8 cellular contexts compared by ENCODE assay signal in genomic region chr3:156825795-156826143, GRCh38. TPM values are rescaled to one million over a fixed set of nuclear protein-coding genes. Genes with fewer than 3 reads are reported as not detected.
A peak's percentile ranks its signal among the peaks of the same experiment; 100 is the strongest.
DNase-seq lines count a peak whose midpoint lies in the region; ATAC-seq and TF ChIP-seq lines count a peak whose summit lies in the region.

No MANE protein-coding gene starts in this region.

- H3K36me3 ChIP-seq in PC-3 (ENCODE audit: low read depth, low read length) (no peaks in the 10 kb centered on the region), ovary (no peaks in the 10 kb centered on the region)

- H4K20me1 ChIP-seq in PC-3 (ENCODE audit: low read length) = no peaks in the 10 kb centered on the region

- TF ChIP-seq POLR2A in ovary (IDR thresholded peaks at IDR 0.05) = no peak

- peaks cover 2% of the 10 kb centered on the region for H3F3A ChIP-seq in PC-3 (ENCODE audit: low read length, unreplicated experiment)

- H3K9me3 ChIP-seq in PC-3 (ENCODE audit: low read length) (no peaks in the 10 kb centered on the region), ovary (no peaks in the 10 kb centered on the region)

- no peaks in the 10 kb centered on the region for H3K9me2 ChIP-seq in PC-3 (replicated peaks; ENCODE audit: low read length)

- H3K4me1 ChIP-seq in PC-3 (ENCODE audit: insufficient read depth, low read length) (peaks cover 27% of the 10 kb centered on the region), ovary (ENCODE audit: insufficient read depth) (no peaks in the 10 kb centered on the region)

- ATAC-seq in GM18873 (IDR thresholded peaks at IDR 0.05; ENCODE audit: low FRiP score, unreplicated experiment) = peak; percentile 39
- peak; percentile 48 for ATAC-seq in HG02623 (IDR thresholded peaks at IDR 0.05; ENCODE audit: unreplicated experiment)
- peak; percentile 42 for ATAC-seq in PC-3

- BruUV-seq in PC-3 (replicated peaks; lab: Mats Ljungman, UMichigan) = no TSS peak

- POLR2A ChIA-PET in PC-3 (lab: Charles Lee; ENCODE audit: unreplicated experiment) = no interaction called here

- peak overlapping the region; percentile 64 for H3K4me3 ChIP-seq in PC-3 (ENCODE audit: low read length)
- peak overlapping the region; percentile 70 for H3K4me3 ChIP-seq in epithelial cell of proximal tubule (ENCODE audit: low read depth, low read length)
- peak overlapping the region; percentile 67 for H3K4me3 ChIP-seq in ovary

- CTCF ChIA-PET in PC-3 (lab: Charles Lee) = no interaction called here

- H3K27ac ChIP-seq in PC-3 (ENCODE audit: low read length) (peak overlapping the region; percentile 98), ovary (peak overlapping the region; percentile 75 to 83)

- H3K27me3 ChIP-seq in PC-3 (ENCODE audit: low read length) = no peaks in the 10 kb centered on the region
- H3K27me3 ChIP-seq in ovary = no peaks in the 10 kb centered on the region

- WGBS in ovary, 3 donors = 9 to 10% (median 9%) methylated on average over 8 of the region's 8 CpGs

- no peak for TF ChIP-seq CTCF in PC-3 (conservative IDR thresholded peaks at IDR 0.05; ENCODE audit: low read depth, low read length)
- no peak for TF ChIP-seq CTCF in epithelial cell of proximal tubule (conservative IDR thresholded peaks at IDR 0.05; ENCODE audit: low read depth, low read length)
- TF ChIP-seq CTCF in ovary (IDR thresholded peaks at IDR 0.05) = no peak

- H3K79me2 ChIP-seq in PC-3 (ENCODE audit: low read length) = peaks cover 10% of the 10 kb centered on the region

- peak overlapping the region; percentile 98 for H3K9ac ChIP-seq in PC-3 (ENCODE audit: low read length)

- peak overlapping the region; percentile 87 for H3K4me2 ChIP-seq in PC-3 (ENCODE audit: low read length)

- intact Hi-C loops in PC-3 (cut with micrococcal nuclease) (no loop called here), ovary (cut with DNase I) (loop anchor here in 2 of 4 donors (5.0 to 10.0 kb wide), 3 partner anchors 151 to 262 kb away; partner anchors contain the start of gene TIPARP (in 1 of the 2))

- TF ChIP-seq EP300 in ovary (IDR thresholded peaks at IDR 0.05) = no peak

- no peak for DNase-seq in PC-3
- no peak for DNase-seq in epithelial cell of proximal tubule (ENCODE audit: low read depth)
- DNase-seq in ovary = no peak
- no peak for DNase-seq in NCI-H748 (lab: John Stamatoyannopoulos, UW; ENCODE audit: unreplicated experiment)
- DNase-seq in NCI-H1417 treated with DMSO at 0.1 percent for 48 hours (lab: John Stamatoyannopoulos, UW) = no peak
- DNase-seq in GM03348 (ENCODE audit: low spot score) = no peak

- peak overlapping the region; percentile 59 for H2AFZ ChIP-seq in PC-3 (ENCODE audit: low read length)

RNA-seq across cellular contexts. Expression of gene LEKR1, which starts 0.4 kb away (rescaled TPM):
- total RNA-seq in PC-3 (2014; rRNA removed) (0.15 and 0.98 TPM in 2 replicates), epithelial cell of proximal tubule (0.06 and 0.43 TPM in 2 replicates), ovary (1 to 10 TPM; 1.5 to 7.8 (median 2.6) TPM)
- polyA plus RNA-seq in ovary = under 1 TPM; 0.38 to 0.41 TPM
